Comparison of ENCODE assay signal across 1 cellular context in the genomic region with DNA sequence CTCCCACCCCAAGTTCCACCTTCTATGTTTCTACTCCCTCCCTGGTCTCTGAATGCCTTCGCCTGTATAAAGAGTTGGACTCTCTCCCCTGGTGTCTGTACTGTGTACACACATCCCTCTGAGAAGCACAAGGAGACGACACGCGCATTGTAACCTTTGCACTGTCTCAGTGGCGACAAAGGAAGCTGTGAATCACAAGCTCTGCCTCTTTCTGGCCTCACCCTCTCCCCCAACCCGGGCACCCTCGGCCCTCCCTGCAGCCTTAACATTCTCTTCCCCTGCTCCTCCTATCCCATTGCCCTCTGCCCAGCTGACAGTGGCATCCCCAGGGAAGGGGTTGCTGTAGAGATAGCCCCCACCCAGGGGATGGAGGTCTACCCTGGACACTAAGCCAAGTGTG.
TF ChIP-seq lines count a peak whose summit lies in the region.

No MANE protein-coding gene starts in this region.

TF ChIP-seq in HepG2, 621 proteins besides CTCF, POLR2A, EP300 and RAD21 (continued from another document and continues in another):
- TF ChIP-seq, protein P1, sequence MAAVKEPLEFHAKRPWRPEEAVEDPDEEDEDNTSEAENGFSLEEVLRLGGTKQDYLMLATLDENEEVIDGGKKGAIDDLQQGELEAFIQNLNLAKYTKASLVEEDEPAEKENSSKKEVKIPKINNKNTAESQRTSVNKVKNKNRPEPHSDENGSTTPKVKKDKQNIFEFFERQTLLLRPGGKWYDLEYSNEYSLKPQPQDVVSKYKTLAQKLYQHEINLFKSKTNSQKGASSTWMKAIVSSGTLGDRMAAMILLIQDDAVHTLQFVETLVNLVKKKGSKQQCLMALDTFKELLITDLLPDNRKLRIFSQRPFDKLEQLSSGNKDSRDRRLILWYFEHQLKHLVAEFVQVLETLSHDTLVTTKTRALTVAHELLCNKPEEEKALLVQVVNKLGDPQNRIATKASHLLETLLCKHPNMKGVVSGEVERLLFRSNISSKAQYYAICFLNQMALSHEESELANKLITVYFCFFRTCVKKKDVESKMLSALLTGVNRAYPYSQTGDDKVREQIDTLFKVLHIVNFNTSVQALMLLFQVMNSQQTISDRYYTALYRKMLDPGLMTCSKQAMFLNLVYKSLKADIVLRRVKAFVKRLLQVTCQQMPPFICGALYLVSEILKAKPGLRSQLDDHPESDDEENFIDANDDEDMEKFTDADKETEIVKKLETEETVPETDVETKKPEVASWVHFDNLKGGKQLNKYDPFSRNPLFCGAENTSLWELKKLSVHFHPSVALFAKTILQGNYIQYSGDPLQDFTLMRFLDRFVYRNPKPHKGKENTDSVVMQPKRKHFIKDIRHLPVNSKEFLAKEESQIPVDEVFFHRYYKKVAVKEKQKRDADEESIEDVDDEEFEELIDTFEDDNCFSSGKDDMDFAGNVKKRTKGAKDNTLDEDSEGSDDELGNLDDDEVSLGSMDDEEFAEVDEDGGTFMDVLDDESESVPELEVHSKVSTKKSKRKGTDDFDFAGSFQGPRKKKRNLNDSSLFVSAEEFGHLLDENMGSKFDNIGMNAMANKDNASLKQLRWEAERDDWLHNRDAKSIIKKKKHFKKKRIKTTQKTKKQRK (IDR thresholded peaks at IDR 0.05; ENCODE audit: low read length), result no peak
- TF ChIP-seq, protein P2, sequence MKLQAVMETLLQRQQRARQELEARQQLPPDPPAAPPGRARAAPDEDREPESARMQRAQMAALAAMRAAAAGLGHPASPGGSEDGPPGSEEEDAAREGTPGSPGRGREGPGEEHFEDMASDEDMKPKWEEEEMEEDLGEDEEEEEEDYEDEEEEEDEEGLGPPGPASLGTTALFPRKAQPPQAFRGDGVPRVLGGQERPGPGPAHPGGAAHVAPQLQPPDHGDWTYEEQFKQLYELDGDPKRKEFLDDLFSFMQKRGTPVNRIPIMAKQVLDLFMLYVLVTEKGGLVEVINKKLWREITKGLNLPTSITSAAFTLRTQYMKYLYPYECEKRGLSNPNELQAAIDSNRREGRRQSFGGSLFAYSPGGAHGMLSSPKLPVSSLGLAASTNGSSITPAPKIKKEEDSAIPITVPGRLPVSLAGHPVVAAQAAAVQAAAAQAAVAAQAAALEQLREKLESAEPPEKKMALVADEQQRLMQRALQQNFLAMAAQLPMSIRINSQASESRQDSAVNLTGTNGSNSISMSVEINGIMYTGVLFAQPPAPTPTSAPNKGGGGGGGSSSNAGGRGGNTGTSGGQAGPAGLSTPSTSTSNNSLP (IDR thresholded peaks at IDR 0.05; ENCODE audit: low read depth, low read length), result no peak
- TF ChIP-seq ZNF644 (CRISPR knock-in tag; IDR thresholded peaks at IDR 0.05; ENCODE audit: low read depth) (0 out of 2 replicates have a peak, but pooled peaks have one; percentile 41), ZBTB44 (CRISPR knock-in tag; IDR thresholded peaks at IDR 0.05) (no peak), NR1H2 (CRISPR knock-in tag; IDR thresholded peaks at IDR 0.05; ENCODE audit: borderline replicate concordance, low read depth) (no peak), ZNF580 (CRISPR knock-in tag; IDR thresholded peaks at IDR 0.05; ENCODE audit: borderline replicate concordance, low read depth) (0 out of 2 replicates have a peak, but pooled peaks have one; percentile 37), ZNF703 (CRISPR knock-in tag; IDR thresholded peaks at IDR 0.05; ENCODE audit: borderline replicate concordance) (no peak), ZFAT (CRISPR knock-in tag; conservative IDR thresholded peaks at IDR 0.05) (no peak), RFX3 (CRISPR knock-in tag; IDR thresholded peaks at IDR 0.05) (no peak), ZNF550 (CRISPR knock-in tag; IDR thresholded peaks at IDR 0.05; ENCODE audit: borderline replicate concordance) (no peak), PTBP1 (IDR thresholded peaks at IDR 0.05; ENCODE audit: low read depth, low read length, poor library complexity, severe bottlenecking) (no peak), FOXP4 (CRISPR knock-in tag; IDR thresholded peaks at IDR 0.05) (peak; percentile 35; the same call in 1 of the 2 replicates), YEATS4 (CRISPR knock-in tag; IDR thresholded peaks at IDR 0.05; ENCODE audit: borderline replicate concordance) (no peak), ELF1 (CRISPR knock-in tag; IDR thresholded peaks at IDR 0.05) (no peak), ZNF3 (CRISPR knock-in tag; IDR thresholded peaks at IDR 0.05) (no peak), NFRKB (IDR thresholded peaks at IDR 0.05) (no peak), HNRNPH1 (optimal IDR thresholded peaks at IDR 0.05; ENCODE audit: low read depth, low read length) (no peak), ZNF329 (CRISPR knock-in tag; IDR thresholded peaks at IDR 0.05; ENCODE audit: low read depth) (no peak), CEBPB (IDR thresholded peaks at IDR 0.05; ENCODE audit: borderline replicate concordance, low read depth, low read length) (no peak)
- TF ChIP-seq, protein P3, sequence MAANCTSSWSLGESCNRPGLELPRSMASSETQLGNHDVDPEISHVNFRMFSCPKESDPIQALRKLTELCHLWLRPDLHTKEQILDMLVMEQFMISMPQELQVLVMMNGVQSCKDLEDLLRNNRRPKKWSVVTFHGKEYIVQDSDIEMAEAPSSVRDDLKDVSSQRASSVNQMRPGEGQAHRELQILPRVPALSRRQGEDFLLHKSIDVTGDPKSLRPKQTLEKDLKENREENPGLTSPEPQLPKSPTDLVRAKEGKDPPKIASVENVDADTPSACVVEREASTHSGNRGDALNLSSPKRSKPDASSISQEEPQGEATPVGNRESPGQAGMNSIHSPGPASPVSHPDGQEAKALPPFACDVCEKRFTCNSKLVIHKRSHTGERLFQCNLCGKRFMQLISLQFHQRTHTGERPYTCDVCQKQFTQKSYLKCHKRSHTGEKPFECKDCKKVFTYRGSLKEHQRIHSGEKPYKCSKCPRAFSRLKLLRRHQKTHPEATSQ (CRISPR knock-in tag; IDR thresholded peaks at IDR 0.05; ENCODE audit: borderline replicate concordance), result no peak
- TF ChIP-seq, protein P4, sequence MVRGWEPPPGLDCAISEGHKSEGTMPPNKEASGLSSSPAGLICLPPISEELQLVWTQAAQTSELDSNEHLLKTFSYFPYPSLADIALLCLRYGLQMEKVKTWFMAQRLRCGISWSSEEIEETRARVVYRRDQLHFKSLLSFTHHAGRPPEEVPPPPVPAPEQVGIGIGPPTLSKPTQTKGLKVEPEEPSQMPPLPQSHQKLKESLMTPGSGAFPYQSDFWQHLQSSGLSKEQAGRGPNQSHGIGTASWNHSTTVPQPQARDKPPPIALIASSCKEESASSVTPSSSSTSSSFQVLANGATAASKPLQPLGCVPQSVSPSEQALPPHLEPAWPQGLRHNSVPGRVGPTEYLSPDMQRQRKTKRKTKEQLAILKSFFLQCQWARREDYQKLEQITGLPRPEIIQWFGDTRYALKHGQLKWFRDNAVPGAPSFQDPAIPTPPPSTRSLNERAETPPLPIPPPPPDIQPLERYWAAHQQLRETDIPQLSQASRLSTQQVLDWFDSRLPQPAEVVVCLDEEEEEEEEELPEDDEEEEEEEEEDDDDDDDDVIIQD (CRISPR knock-in tag; IDR thresholded peaks at IDR 0.05; ENCODE audit: low read depth), result 0 out of 2 replicates have a peak, but pooled peaks have one; percentile 57
- TF ChIP-seq, protein P5, sequence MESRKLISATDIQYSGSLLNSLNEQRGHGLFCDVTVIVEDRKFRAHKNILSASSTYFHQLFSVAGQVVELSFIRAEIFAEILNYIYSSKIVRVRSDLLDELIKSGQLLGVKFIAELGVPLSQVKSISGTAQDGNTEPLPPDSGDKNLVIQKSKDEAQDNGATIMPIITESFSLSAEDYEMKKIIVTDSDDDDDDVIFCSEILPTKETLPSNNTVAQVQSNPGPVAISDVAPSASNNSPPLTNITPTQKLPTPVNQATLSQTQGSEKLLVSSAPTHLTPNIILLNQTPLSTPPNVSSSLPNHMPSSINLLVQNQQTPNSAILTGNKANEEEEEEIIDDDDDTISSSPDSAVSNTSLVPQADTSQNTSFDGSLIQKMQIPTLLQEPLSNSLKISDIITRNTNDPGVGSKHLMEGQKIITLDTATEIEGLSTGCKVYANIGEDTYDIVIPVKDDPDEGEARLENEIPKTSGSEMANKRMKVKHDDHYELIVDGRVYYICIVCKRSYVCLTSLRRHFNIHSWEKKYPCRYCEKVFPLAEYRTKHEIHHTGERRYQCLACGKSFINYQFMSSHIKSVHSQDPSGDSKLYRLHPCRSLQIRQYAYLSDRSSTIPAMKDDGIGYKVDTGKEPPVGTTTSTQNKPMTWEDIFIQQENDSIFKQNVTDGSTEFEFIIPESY (CRISPR knock-in tag; IDR thresholded peaks at IDR 0.05), result no peak
- TF ChIP-seq, protein P6, sequence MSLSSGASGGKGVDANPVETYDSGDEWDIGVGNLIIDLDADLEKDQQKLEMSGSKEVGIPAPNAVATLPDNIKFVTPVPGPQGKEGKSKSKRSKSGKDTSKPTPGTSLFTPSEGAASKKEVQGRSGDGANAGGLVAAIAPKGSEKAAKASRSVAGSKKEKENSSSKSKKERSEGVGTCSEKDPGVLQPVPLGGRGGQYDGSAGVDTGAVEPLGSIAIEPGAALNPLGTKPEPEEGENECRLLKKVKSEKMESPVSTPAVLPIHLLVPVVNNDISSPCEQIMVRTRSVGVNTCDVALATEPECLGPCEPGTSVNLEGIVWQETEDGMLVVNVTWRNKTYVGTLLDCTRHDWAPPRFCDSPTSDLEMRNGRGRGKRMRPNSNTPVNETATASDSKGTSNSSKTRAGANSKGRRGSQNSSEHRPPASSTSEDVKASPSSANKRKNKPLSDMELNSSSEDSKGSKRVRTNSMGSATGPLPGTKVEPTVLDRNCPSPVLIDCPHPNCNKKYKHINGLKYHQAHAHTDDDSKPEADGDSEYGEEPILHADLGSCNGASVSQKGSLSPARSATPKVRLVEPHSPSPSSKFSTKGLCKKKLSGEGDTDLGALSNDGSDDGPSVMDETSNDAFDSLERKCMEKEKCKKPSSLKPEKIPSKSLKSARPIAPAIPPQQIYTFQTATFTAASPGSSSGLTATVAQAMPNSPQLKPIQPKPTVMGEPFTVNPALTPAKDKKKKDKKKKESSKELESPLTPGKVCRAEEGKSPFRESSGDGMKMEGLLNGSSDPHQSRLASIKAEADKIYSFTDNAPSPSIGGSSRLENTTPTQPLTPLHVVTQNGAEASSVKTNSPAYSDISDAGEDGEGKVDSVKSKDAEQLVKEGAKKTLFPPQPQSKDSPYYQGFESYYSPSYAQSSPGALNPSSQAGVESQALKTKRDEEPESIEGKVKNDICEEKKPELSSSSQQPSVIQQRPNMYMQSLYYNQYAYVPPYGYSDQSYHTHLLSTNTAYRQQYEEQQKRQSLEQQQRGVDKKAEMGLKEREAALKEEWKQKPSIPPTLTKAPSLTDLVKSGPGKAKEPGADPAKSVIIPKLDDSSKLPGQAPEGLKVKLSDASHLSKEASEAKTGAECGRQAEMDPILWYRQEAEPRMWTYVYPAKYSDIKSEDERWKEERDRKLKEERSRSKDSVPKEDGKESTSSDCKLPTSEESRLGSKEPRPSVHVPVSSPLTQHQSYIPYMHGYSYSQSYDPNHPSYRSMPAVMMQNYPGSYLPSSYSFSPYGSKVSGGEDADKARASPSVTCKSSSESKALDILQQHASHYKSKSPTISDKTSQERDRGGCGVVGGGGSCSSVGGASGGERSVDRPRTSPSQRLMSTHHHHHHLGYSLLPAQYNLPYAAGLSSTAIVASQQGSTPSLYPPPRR (CRISPR knock-in tag; IDR thresholded peaks at IDR 0.05; ENCODE audit: borderline replicate concordance), result no peak
